30 cellular contexts compared by ENCODE assay signal in genomic region chr7:114662002-114662677, GRCh38.
DNase-seq lines count a peak whose midpoint lies in the region; ATAC-seq, FAIRE-seq and TF ChIP-seq lines count a peak whose summit lies in the region.
"Had no signal": no experiment of that assay in that cellular context is flagged by ENCODE, and none has a peak within 500 bp of the region (broad histone marks: within the 10 kb centered on the region; RNA-seq: fewer than 3 reads in every experiment).

No MANE protein-coding gene starts in this region.

- H3K4me1 Mint-ChIP-seq in activated T-helper 17 cell treated with anti-CD3 and anti-CD28 coated beads, Interleukin-2, amount 50 U/mL, for 72 hours = peaks cover 4% of the 10 kb centered on the region
- H3K4me1 Mint-ChIP-seq: activated naive CD8-positive, alpha-beta T cell treated with anti-CD3 and anti-CD28 coated beads for 36 hours; immature natural killer cell had no signal

- DNase-seq in NCI-H1417 (lab: John Stamatoyannopoulos, UW) = peak; percentile 21 to 50 (median 45)
- no peak for DNase-seq in NCI-H1417 treated with DMSO at 0.1 percent for 48 hours (lab: John Stamatoyannopoulos, UW)
- DNase-seq in NCI-H146 treated with DMSO at 0.1 percent for 48 hours (lab: John Stamatoyannopoulos, UW; ENCODE audit: unreplicated experiment) = peak; percentile 30
- no peak for DNase-seq in activated naive CD4-positive, alpha-beta T cell (lab: John Stamatoyannopoulos, UW)
- DNase-seq in H54 (ENCODE audit: insufficient read length, low spot score) = no peak
- DNase-seq: activated CD8-positive, alpha-beta T cell treated with anti-CD3 and anti-CD28 coated beads for 36 hours; activated naive CD8-positive, alpha-beta T cell treated with anti-CD3 and anti-CD28 coated beads for 36 hours; AML-193; CD4-positive, alpha-beta memory T cell; central memory CD4-positive, alpha-beta T cell; dermis blood vessel endothelial cell; DMS153; hippocampal formation; immature natural killer cell; mesendoderm; NCI-H524; SK-N-SH; stimulated activated CD4-positive, alpha-beta T cell treated with anti-CD3 and anti-CD28 coated beads, Interleukin-12 subunit alpha, Interleukin-12 subunit beta, amount 100 ng/mL, for 4 hours; stimulated activated CD4-positive, alpha-beta T cell treated with anti-CD3 and anti-CD28 coated beads, Interleukin-4, amount 100 ng/mL, for 1 hour; substantia nigra had no signal

- H3K4me3 Mint-ChIP-seq in activated T-helper 17 cell treated with anti-CD3 and anti-CD28 coated beads, Interleukin-2, amount 50 U/mL, for 72 hours = no peak overlapping the region
- H3K4me3 Mint-ChIP-seq: activated CD8-positive, alpha-beta T cell treated with anti-CD3 and anti-CD28 coated beads for 36 hours; activated naive CD8-positive, alpha-beta T cell treated with anti-CD3 and anti-CD28 coated beads for 36 hours; immature natural killer cell; type B pancreatic cell had no signal

- H3K9me3 ChIP-seq in liver (ENCODE audit: control insufficient read depth in 4 of 4, low read length in 3 of 4) = no peaks in the 10 kb centered on the region
- H3K9me3 ChIP-seq: gastroesophageal sphincter, right atrium auricular region, SK-N-SH had no signal

- ATAC-seq in activated T-helper 17 cell treated with anti-CD3 and anti-CD28 coated beads, Interleukin-2, amount 50 U/mL, for 72 hours (replicated peaks) = no peak
- no peak for ATAC-seq in HG03378 (IDR thresholded peaks at IDR 0.05; ENCODE audit: unreplicated experiment)
- ATAC-seq: activated CD8-positive, alpha-beta T cell treated with anti-CD3 and anti-CD28 coated beads for 36 hours; gastroesophageal sphincter had no signal

- H3K27me3 Mint-ChIP-seq in activated T-helper 17 cell treated with anti-CD3 and anti-CD28 coated beads, Interleukin-2, amount 50 U/mL, for 72 hours = peaks cover 3% of the 10 kb centered on the region
- H3K27me3 Mint-ChIP-seq: activated CD8-positive, alpha-beta T cell treated with anti-CD3 and anti-CD28 coated beads for 36 hours; CD4-positive, alpha-beta memory T cell had no signal

- no peaks in the 10 kb centered on the region for H3K36me3 Mint-ChIP-seq in activated T-helper 17 cell treated with anti-CD3 and anti-CD28 coated beads, Interleukin-2, amount 50 U/mL, for 72 hours (ENCODE audit: low read depth)
- H3K36me3 Mint-ChIP-seq: activated naive CD8-positive, alpha-beta T cell treated with anti-CD3 and anti-CD28 coated beads for 36 hours; CD4-positive, alpha-beta memory T cell; immature natural killer cell; type B pancreatic cell had no signal

- peaks cover 0 to 9% (median 4%) of the 10 kb centered on the region in 4 donors for H3K4me1 ChIP-seq in liver (ENCODE audit: control insufficient read depth in 4 of 4, insufficient read depth in 4 of 4, low read length in 3 of 4)

- no peak for TF ChIP-seq POLR2A in H54 (IDR thresholded peaks at IDR 0.05; ENCODE audit: low read depth, low read length)

- TF ChIP-seq CTCF in liver (IDR thresholded peaks at IDR 0.05; ENCODE audit: low read depth, low read length, missing input control) = no peak

- WGBS in liver = 39% methylated on average over 6 of the region's 6 CpGs

- no peaks in the 10 kb centered on the region for H3K36me3 ChIP-seq in liver (ENCODE audit: control insufficient read depth in 4 of 4, insufficient read depth in 3 of 4, low read depth in 1 of 4, low read length in 3 of 4)
- H3K36me3 ChIP-seq: gastroesophageal sphincter, right atrium auricular region had no signal

- FAIRE-seq in H54 (lab: Jason Lieb, UNC) = no peak
- FAIRE-seq: astrocyte, G401.6, GM18507 had no signal

- no peaks in the 10 kb centered on the region for H3K9me3 Mint-ChIP-seq in activated T-helper 17 cell treated with anti-CD3 and anti-CD28 coated beads, Interleukin-2, amount 50 U/mL, for 72 hours
- H3K9me3 Mint-ChIP-seq: activated CD8-positive, alpha-beta T cell treated with anti-CD3 and anti-CD28 coated beads for 36 hours; activated naive CD8-positive, alpha-beta T cell treated with anti-CD3 and anti-CD28 coated beads for 36 hours; CD4-positive, alpha-beta memory T cell; immature natural killer cell; type B pancreatic cell had no signal

- H3K9ac ChIP-seq in liver (ENCODE audit: low read depth in 1 of 2, low read length in 2 of 2) = no peak overlapping the region
- H3K9ac ChIP-seq: SK-N-SH had no signal

- H3K27ac ChIP-seq in liver (ENCODE audit: low read depth in 1 of 2, low read length in 2 of 2) = no peak overlapping the region
- H3K27ac ChIP-seq: right atrium auricular region, RWPE1 had no signal

- H3K4me3 ChIP-seq in liver (ENCODE audit: low read depth in 1 of 3, low read length in 3 of 3) = no peak overlapping the region
- H3K4me3 ChIP-seq: gastroesophageal sphincter, right atrium auricular region had no signal

- peak in 1 of 2 donors; percentile 28 for TF ChIP-seq RAD21 in liver (IDR thresholded peaks at IDR 0.05)

- H3K27ac Mint-ChIP-seq in activated T-helper 17 cell treated with anti-CD3 and anti-CD28 coated beads, Interleukin-2, amount 50 U/mL, for 72 hours = peak overlapping the region; percentile 19
- H3K27ac Mint-ChIP-seq: activated CD8-positive, alpha-beta T cell treated with anti-CD3 and anti-CD28 coated beads for 36 hours; activated naive CD8-positive, alpha-beta T cell treated with anti-CD3 and anti-CD28 coated beads for 36 hours; immature natural killer cell; type B pancreatic cell had no signal

- H3K27me3 ChIP-seq in liver (ENCODE audit: control insufficient read depth in 4 of 4, insufficient read depth in 4 of 4, low read length in 3 of 4) = no peaks in the 10 kb centered on the region
- H3K27me3 ChIP-seq: gastroesophageal sphincter, right atrium auricular region had no signal

TF ChIP-seq in liver, 16 proteins besides CTCF, POLR2A, EP300 and RAD21:
- TF ChIP-seq MAX (IDR thresholded peaks at IDR 0.05) (peak; percentile 9), SP1 (IDR thresholded peaks at IDR 0.05) (peak; percentile 20), YY1 (IDR thresholded peaks at IDR 0.05) (peak; percentile 36), REST (IDR thresholded peaks at IDR 0.05) (no peak), ATF3 (IDR thresholded peaks at IDR 0.05) (no peak), RXRA (IDR thresholded peaks at IDR 0.05) (peak in 1 of 2 donors; percentile 26), FOXA2 (IDR thresholded peaks at IDR 0.05) (peak; percentile 14), HNF4A (conservative IDR thresholded peaks at IDR 0.05) (peak; percentile 33 to 48)

Comparison
In these comparisons a context has a peak if more than half of its experiments do, and no peak if none do; other contexts are left out.
1. DNase-seq: peak in NCI-H1417 (3 of 3) and NCI-H146 treated with DMSO at 0.1 percent for 48 hours (single experiment); none in NCI-H1417 treated with DMSO at 0.1 percent for 48 hours (single experiment), activated naive CD4-positive, alpha-beta T cell (0 of 4) and H54 (single experiment).